20 cellular contexts compared by ENCODE assay signal in genomic region chr1:43432171-43432860, GRCh38.
"Had no signal": no experiment of that assay in that cellular context is flagged by ENCODE, and none has a peak within 500 bp of the region (broad histone marks: within the 10 kb centered on the region; RNA-seq: fewer than 3 reads in every experiment).

No MANE protein-coding gene starts in this region.

- H3K27ac ChIP-seq: dorsolateral prefrontal cortex, heart right ventricle, left lung, lower lobe of right lung, right atrium auricular region, thyroid gland, uterus had no signal

- H3K9me3 ChIP-seq: heart right ventricle, left lung, lower lobe of right lung, right atrium auricular region, thyroid gland, uterus had no signal

- DNase-seq: cortex of kidney; effector CD8-positive, alpha-beta T cell; heart right ventricle; hypothalamus; left lung; lower lobe of right lung; natural killer cell; stimulated activated CD4-positive, alpha-beta T cell treated with anti-CD3 and anti-CD28 coated beads, Interleukin-15, amount 100 ng/mL, for 24 hours; stimulated activated CD4-positive, alpha-beta T cell treated with anti-CD3 and anti-CD28 coated beads, Interleukin-1b, Interleukin-23, amount 100 ng/mL, for 48 hours; stimulated activated CD4-positive, alpha-beta T cell treated with anti-CD3 and anti-CD28 coated beads, Interleukin-4, amount 100 ng/mL, for 24 hours; stimulated activated naive CD4-positive, alpha-beta T cell; thyroid gland had no signal

- H3K4me1 ChIP-seq: left lung, uterus had no signal

- H3K27me3 ChIP-seq: dorsolateral prefrontal cortex, heart right ventricle, left lung, right atrium auricular region, thyroid gland, uterus had no signal

- H3K36me3 ChIP-seq: uterus had no signal

- H3K36me3 Mint-ChIP-seq: natural killer cell had no signal

- H3K27ac Mint-ChIP-seq: memory B cell, mesothelial cell of epicardium, natural killer cell, type B pancreatic cell had no signal

- H3K4me3 ChIP-seq: dorsolateral prefrontal cortex, heart right ventricle, left lung, lower lobe of right lung, right atrium auricular region, thyroid gland, uterus had no signal

- H3K9me3 Mint-ChIP-seq: memory B cell, mesothelial cell of epicardium, natural killer cell, neural crest cell, type B pancreatic cell had no signal

- ATAC-seq: esophagus mucosa, left lung, lower lobe of right lung, natural killer cell had no signal
